8 cellular contexts compared by ENCODE assay signal in genomic region chr5:146048994-146049703, GRCh38. TPM values are rescaled to one million over a fixed set of nuclear protein-coding genes. Genes with fewer than 3 reads are reported as not detected.
A peak's percentile ranks its signal among the peaks of the same experiment; 100 is the strongest.
DNase-seq lines count a peak whose midpoint lies in the region; ATAC-seq and TF ChIP-seq lines count a peak whose summit lies in the region.

No MANE protein-coding gene starts in this region.

- H3K4me1 Mint-ChIP-seq in activated naive CD4-positive, alpha-beta T cell treated with anti-CD3 and anti-CD28 coated beads for 36 hours (ENCODE audit: low read depth) = no peaks in the 10 kb centered on the region

- peak; percentile 49 for DNase-seq in activated naive CD4-positive, alpha-beta T cell treated with anti-CD3 and anti-CD28 coated beads for 36 hours
- DNase-seq in activated naive CD4-positive, alpha-beta T cell treated with anti-CD3 and anti-CD28 coated beads, Interleukin-2, amount 50 U/mL, for 16 hours = no peak
- DNase-seq in NAMALWA (ENCODE audit: low spot score) (peak; percentile 42), SK-N-DZ (ENCODE audit: low spot score) (peak; percentile 71), fibroblast of mammary gland (ENCODE audit: low read depth) (peak; percentile 73), non-pigmented ciliary epithelial cell (ENCODE audit: low read depth) (peak; percentile 42)

- ATAC-seq in HG03460 (IDR thresholded peaks at IDR 0.05; ENCODE audit: unreplicated experiment) = no peak
- no peak for ATAC-seq in HG03139 (IDR thresholded peaks at IDR 0.05; ENCODE audit: unreplicated experiment)

- H3K4me3 Mint-ChIP-seq in activated naive CD4-positive, alpha-beta T cell treated with anti-CD3 and anti-CD28 coated beads for 36 hours = no peak overlapping the region

- intact Hi-C loops in activated naive CD4-positive, alpha-beta T cell treated with anti-CD3 and anti-CD28 coated beads for 36 hours (cut with micrococcal nuclease) = loop anchor here (1.0 to 5.0 kb wide), 4 partner anchors 222 to 1846 kb away; no protein-coding TSS in a partner anchor

- no peaks in the 10 kb centered on the region for H3K9me3 Mint-ChIP-seq in activated naive CD4-positive, alpha-beta T cell treated with anti-CD3 and anti-CD28 coated beads for 36 hours

- peak; percentile 82 for TF ChIP-seq CTCF in fibroblast of mammary gland (conservative IDR thresholded peaks at IDR 0.05; ENCODE audit: control insufficient read depth, insufficient read depth, low read depth, low read length)

- H3K4me3 ChIP-seq in fibroblast of mammary gland (ENCODE audit: control insufficient read depth, low read depth, low read length) = no peak overlapping the region

- no peaks in the 10 kb centered on the region for H3K36me3 Mint-ChIP-seq in activated naive CD4-positive, alpha-beta T cell treated with anti-CD3 and anti-CD28 coated beads for 36 hours (ENCODE audit: low read depth)

- H3K27ac Mint-ChIP-seq in activated naive CD4-positive, alpha-beta T cell treated with anti-CD3 and anti-CD28 coated beads for 36 hours = no peak overlapping the region

- CTCF ChIA-PET in activated naive CD4-positive, alpha-beta T cell treated with anti-CD3 and anti-CD28 coated beads for 36 hours (lab: Charles Lee) = no interaction called here

- peaks cover 24% of the 10 kb centered on the region for H3K27me3 Mint-ChIP-seq in activated naive CD4-positive, alpha-beta T cell treated with anti-CD3 and anti-CD28 coated beads for 36 hours (ENCODE audit: low read depth)

RNA-seq across cellular contexts. Expression of gene PLAC8L1, which starts 56.2 kb away (rescaled TPM):
- total RNA-seq in activated naive CD4-positive, alpha-beta T cell treated with anti-CD3 and anti-CD28 coated beads for 36 hours = under 1 TPM; 0.36 to 0.40 TPM
- polyA plus RNA-seq in SK-N-DZ (2014; cell fraction: cytosol; rRNA removed) = not detected in 2 replicates
- polyA plus RNA-seq in SK-N-DZ (2014; cell fraction: nucleus; rRNA removed) = not detected in 2 replicates
